Comparison of ENCODE assay signal across 25 cellular contexts in genomic region chr6:131225959-131226358, GRCh38.
"Had no signal": no experiment of that assay in that cellular context is flagged by ENCODE, and none has a peak within 500 bp of the region (broad histone marks: within the 10 kb centered on the region; RNA-seq: fewer than 3 reads in every experiment).

No MANE protein-coding gene starts in this region.

- H3K4me1 ChIP-seq: esophagus squamous epithelium, heart right ventricle, tibial nerve, uterus had no signal

- H3K4me3 Mint-ChIP-seq: activated CD4-positive, alpha-beta T cell treated with anti-CD3 and anti-CD28 coated beads, Interleukin-2, amount 10 ng/mL, durations not matched to agents 24 days and 14 days; activated CD8-positive, alpha-beta T cell treated with anti-CD3 and anti-CD28 coated beads for 36 hours; activated naive CD8-positive, alpha-beta T cell treated with anti-CD3 and anti-CD28 coated beads for 36 hours; activated T-helper 17 cell treated with anti-CD3 and anti-CD28 coated beads, Interleukin-2, amount 50 U/mL, for 72 hours; dendritic cell treated with granulocyte-macrophage colony-stimulating factor and Interleukin-4, amounts not matched to agents 40 ng/mL and 50 ng/mL, for 4 days; mesothelial cell of epicardium; natural killer cell treated with Interleukin-12 subunit alpha and Interleukin-12 subunit beta and Interleukin-15 and Interleukin-18, amount 100 ng/mL, for 72 hours had no signal

- H3K27ac ChIP-seq: cardiac muscle cell, esophagus squamous epithelium, heart right ventricle, tibial nerve, uterus had no signal

- H3K27me3 Mint-ChIP-seq: activated CD4-positive, alpha-beta T cell treated with anti-CD3 and anti-CD28 coated beads, Interleukin-2, amount 10 ng/mL, durations not matched to agents 24 days and 14 days; activated CD8-positive, alpha-beta T cell treated with anti-CD3 and anti-CD28 coated beads for 36 hours; activated naive CD8-positive, alpha-beta T cell treated with anti-CD3 and anti-CD28 coated beads for 36 hours; activated T-helper 17 cell treated with anti-CD3 and anti-CD28 coated beads, Interleukin-2, amount 50 U/mL, for 72 hours; dendritic cell treated with granulocyte-macrophage colony-stimulating factor and Interleukin-4, amounts not matched to agents 40 ng/mL and 50 ng/mL, for 4 days; natural killer cell treated with Interleukin-12 subunit alpha and Interleukin-12 subunit beta and Interleukin-15 and Interleukin-18, amount 100 ng/mL, for 72 hours had no signal

- DNase-seq: activated CD4-positive, alpha-beta T cell treated with anti-CD3 and anti-CD28 coated beads, Interleukin-2, amount 10 ng/mL, durations not matched to agents 24 days and 14 days; activated CD8-positive, alpha-beta T cell treated with anti-CD3 and anti-CD28 coated beads for 36 hours; activated naive CD4-positive, alpha-beta T cell; activated naive CD8-positive, alpha-beta T cell treated with anti-CD3 and anti-CD28 coated beads for 36 hours; activated T-cell treated with anti-CD3 and anti-CD28 coated beads, Interleukin-2, amount 50 U/mL, for 1 hour; amniotic stem cell; effector CD8-positive, alpha-beta T cell; esophagus squamous epithelium; heart right ventricle; islet precursor cell; left colon; nucleus accumbens; posterior cingulate gyrus; retina; stimulated activated CD4-positive, alpha-beta T cell treated with anti-CD3 and anti-CD28 coated beads, Interleukin-1b, Interleukin-23, amount 100 ng/mL, for 48 hours; stimulated activated naive CD4-positive, alpha-beta T cell treated with Interleukin-2 at 50 U/mL for 16 hours; substantia nigra; uterus had no signal

- H3K9me3 Mint-ChIP-seq: activated CD4-positive, alpha-beta T cell treated with anti-CD3 and anti-CD28 coated beads, Interleukin-2, amount 10 ng/mL, durations not matched to agents 24 days and 14 days; activated T-helper 17 cell treated with anti-CD3 and anti-CD28 coated beads, Interleukin-2, amount 50 U/mL, for 72 hours; dendritic cell treated with granulocyte-macrophage colony-stimulating factor and Interleukin-4, amounts not matched to agents 40 ng/mL and 50 ng/mL, for 4 days; natural killer cell treated with Interleukin-12 subunit alpha and Interleukin-12 subunit beta and Interleukin-15 and Interleukin-18, amount 100 ng/mL, for 72 hours had no signal

- H3K27me3 ChIP-seq: cardiac muscle cell, esophagus squamous epithelium, heart right ventricle, tibial nerve, uterus had no signal

- H3K27ac Mint-ChIP-seq: activated CD4-positive, alpha-beta T cell treated with anti-CD3 and anti-CD28 coated beads, Interleukin-2, amount 10 ng/mL, durations not matched to agents 24 days and 14 days; activated CD8-positive, alpha-beta T cell treated with anti-CD3 and anti-CD28 coated beads for 36 hours; activated naive CD8-positive, alpha-beta T cell treated with anti-CD3 and anti-CD28 coated beads for 36 hours; activated T-helper 17 cell treated with anti-CD3 and anti-CD28 coated beads, Interleukin-2, amount 50 U/mL, for 72 hours; dendritic cell treated with granulocyte-macrophage colony-stimulating factor and Interleukin-4, amounts not matched to agents 40 ng/mL and 50 ng/mL, for 4 days; mesothelial cell of epicardium; natural killer cell treated with Interleukin-12 subunit alpha and Interleukin-12 subunit beta and Interleukin-15 and Interleukin-18, amount 100 ng/mL, for 72 hours had no signal

- H3K4me1 Mint-ChIP-seq: activated T-helper 17 cell treated with anti-CD3 and anti-CD28 coated beads, Interleukin-2, amount 50 U/mL, for 72 hours; mesothelial cell of epicardium had no signal

- H3K4me3 ChIP-seq: cardiac muscle cell, esophagus squamous epithelium, heart right ventricle, lung, tibial nerve, uterus had no signal

- ATAC-seq: activated CD8-positive, alpha-beta T cell treated with anti-CD3 and anti-CD28 coated beads for 36 hours; activated T-helper 17 cell treated with anti-CD3 and anti-CD28 coated beads, Interleukin-2, amount 50 U/mL, for 72 hours; heart right ventricle; left colon; natural killer cell treated with Interleukin-12 subunit alpha and Interleukin-12 subunit beta and Interleukin-15 and Interleukin-18, amount 100 ng/mL, for 72 hours had no signal

- H3K36me3 ChIP-seq: cardiac muscle cell, uterus had no signal

- H3K9me3 ChIP-seq: esophagus squamous epithelium, heart right ventricle, uterus had no signal
